In genomic region chr7:13933536-13933935, GRCh38 we compare ENCODE assay signal across 16 cellular contexts. TPM values are rescaled to one million over a fixed set of nuclear protein-coding genes. Genes with fewer than 3 reads are reported as not detected.
DNase-seq lines count a peak whose midpoint lies in the region; ATAC-seq, FAIRE-seq and TF ChIP-seq lines count a peak whose summit lies in the region.
"Had no signal": no experiment of that assay in that cellular context is flagged by ENCODE, and none has a peak within 500 bp of the region (broad histone marks: within the 10 kb centered on the region; RNA-seq: fewer than 3 reads in every experiment).

No MANE protein-coding gene starts in this region.

- H3K27ac Mint-ChIP-seq in astrocyte (ENCODE audit: unreplicated experiment) (no peak overlapping the region), nephron (peak overlapping the region in 2 of 3 experiments; percentile 5 to 36)

- H2AFZ ChIP-seq in astrocyte (ENCODE audit: low read depth, low read length): no peak overlapping the region
- peak overlapping the region; percentile 25 for H2AFZ ChIP-seq in fibroblast of lung (ENCODE audit: low read length)

- H3K4me3 Mint-ChIP-seq in astrocyte (ENCODE audit: unreplicated experiment) (no peak overlapping the region), nephron (no peak overlapping the region)
- H3K4me3 Mint-ChIP-seq: CD4-positive, alpha-beta memory T cell had no signal

- POLR2A ChIA-PET in GM10248 (lab: Yijun Ruan, JAX): no interaction called here

- CTCF ChIA-PET in GM10248 (lab: Yijun Ruan, JAX): no interaction called here

- ATAC-seq in HG02973 (IDR thresholded peaks at IDR 0.05; ENCODE audit: unreplicated experiment): no peak

- H3K4me2 ChIP-seq in astrocyte (ENCODE audit: low read length) (no peak overlapping the region), fibroblast of lung (ENCODE audit: extremely low read depth, insufficient read depth, low read length) (peak overlapping the region; percentile 21)

- H3K4me3 ChIP-seq in astrocyte (ENCODE audit: insufficient read depth, low read depth, low read length): no peak overlapping the region
- no peak overlapping the region for H3K4me3 ChIP-seq in fibroblast of lung (replicated peaks in 1 of 4; ENCODE audit: control extremely low read depth in 1 of 4, insufficient read depth in 1 of 4, low read depth in 3 of 4, low read length in 4 of 4)
- no peak overlapping the region for H3K4me3 ChIP-seq in urinary bladder (ENCODE audit: low read depth, low read length)

- TF ChIP-seq CTCF in astrocyte (IDR thresholded peaks at IDR 0.05; ENCODE audit: insufficient read depth, low read depth, low read length) (no peak), fibroblast of lung (conservative IDR thresholded peaks at IDR 0.05 in 1 of 2, IDR thresholded peaks at IDR 0.05 in 1 of 2; ENCODE audit: low read depth in 1 of 2, low read length in 2 of 2) (no peak), nephron (IDR thresholded peaks at IDR 0.05; ENCODE audit: unreplicated experiment in 3 of 3) (no peak), GM10248 (IDR thresholded peaks at IDR 0.05; ENCODE audit: control extremely low read depth, extremely low read depth, low read depth, missing control alignments) (no peak)

- H3K36me3 ChIP-seq in astrocyte (ENCODE audit: insufficient read depth, low read length) (no peaks in the 10 kb centered on the region), fibroblast of lung (ENCODE audit: control insufficient read depth, insufficient read depth, low read length) (peaks cover 5% of the 10 kb centered on the region), urinary bladder (ENCODE audit: insufficient read depth) (no peaks in the 10 kb centered on the region)

- H3K36me3 Mint-ChIP-seq in astrocyte (ENCODE audit: low read depth, unreplicated experiment): peaks cover 7% of the 10 kb centered on the region
- H3K36me3 Mint-ChIP-seq in nephron (ENCODE audit: low read depth): peaks cover 29% of the 10 kb centered on the region
- H3K36me3 Mint-ChIP-seq: CD4-positive, alpha-beta memory T cell had no signal

- peak; percentile 55 for FAIRE-seq in astrocyte (lab: Jason Lieb, UNC)

- H3K9me3 ChIP-seq in astrocyte (ENCODE audit: insufficient read depth, low read depth, low read length): no peaks in the 10 kb centered on the region
- H3K9me3 ChIP-seq in fibroblast of lung (ENCODE audit: control insufficient read depth, insufficient read depth, low read depth, low read length): no peaks in the 10 kb centered on the region
- H3K9me3 ChIP-seq: BE2C had no signal

- no peaks in the 10 kb centered on the region for H3K79me2 ChIP-seq in astrocyte (ENCODE audit: insufficient read depth, low read length)
- H3K79me2 ChIP-seq in fibroblast of lung (ENCODE audit: control insufficient read depth, insufficient read depth, low read length): no peaks in the 10 kb centered on the region

- H3K4me1 Mint-ChIP-seq in astrocyte (ENCODE audit: low read depth, unreplicated experiment) (peaks cover 3% of the 10 kb centered on the region), nephron (peaks cover 11% of the 10 kb centered on the region)
- H3K4me1 Mint-ChIP-seq: CD4-positive, alpha-beta memory T cell had no signal

- H3K9ac ChIP-seq in astrocyte (ENCODE audit: low read length) (no peak overlapping the region), fibroblast of lung (ENCODE audit: insufficient read depth, low read length) (no peak overlapping the region)

- 37% methylated on average over 5 of the region's 5 CpGs for WGBS in urinary bladder

- DNase-seq in astrocyte (ENCODE audit: low read depth) (no peak), fibroblast of lung (ENCODE audit: low read depth in 2 of 2) (no peak), GM10248 (ENCODE audit: extremely low spot score) (no peak)
- DNase-seq in activated effector memory CD4-positive, alpha-beta T cell treated with Interleukin-2 at 50 U/mL for 16 hours: no peak
- DNase-seq: BE2C; CD4-positive, alpha-beta memory T cell; DND-41; H7; Kasumi-1; NCI-H1417; NCI-H1930; NCI-H2171; NCI-H774 had no signal

- H3K27me3 ChIP-seq in astrocyte (ENCODE audit: insufficient read depth, low read length) (no peaks in the 10 kb centered on the region), fibroblast of lung (ENCODE audit: control insufficient read depth, insufficient read depth, low read length) (no peaks in the 10 kb centered on the region)
- H3K27me3 ChIP-seq: BE2C had no signal

- H4K20me1 ChIP-seq in astrocyte (ENCODE audit: insufficient read depth, low read length): no peaks in the 10 kb centered on the region
- no peaks in the 10 kb centered on the region for H4K20me1 ChIP-seq in fibroblast of lung (ENCODE audit: control insufficient read depth, extremely low read depth, insufficient read depth, low read length)

- no peaks in the 10 kb centered on the region for H3K4me1 ChIP-seq in astrocyte (ENCODE audit: insufficient read depth, low read length)
- peaks cover 2% of the 10 kb centered on the region for H3K4me1 ChIP-seq in fibroblast of lung (ENCODE audit: control insufficient read depth, extremely low read depth, insufficient read depth, low read length)
- H3K4me1 ChIP-seq in urinary bladder (ENCODE audit: insufficient read depth): no peaks in the 10 kb centered on the region
- H3K4me1 ChIP-seq: BE2C had no signal

- H3K27ac ChIP-seq in astrocyte (ENCODE audit: low read depth, low read length) (no peak overlapping the region), fibroblast of lung (ENCODE audit: insufficient read depth, low read length) (peak overlapping the region; percentile 8), urinary bladder (ENCODE audit: low read depth) (peak overlapping the region; percentile 28)

- H3K27me3 Mint-ChIP-seq in astrocyte (ENCODE audit: low read depth, unreplicated experiment) (no peaks in the 10 kb centered on the region), nephron (ENCODE audit: low read depth) (no peaks in the 10 kb centered on the region)
- H3K27me3 Mint-ChIP-seq: CD4-positive, alpha-beta memory T cell had no signal

- H3K9me3 Mint-ChIP-seq in astrocyte (ENCODE audit: unreplicated experiment): no peaks in the 10 kb centered on the region
- H3K9me3 Mint-ChIP-seq in nephron: no peaks in the 10 kb centered on the region

RNA-seq across cellular contexts. Expression of gene ETV1, which starts 55.9 kb away (rescaled TPM):
- total RNA-seq in astrocyte (12.5 and 12.6 TPM in 2 replicates), fibroblast of lung (12.8 and 26.4 TPM in 2 replicates), urinary bladder (34.1 TPM)
- polyA plus RNA-seq in fibroblast of lung (13.3 and 75.5 TPM in 2 replicates), urinary bladder (3.5 TPM)
- 7.7 and 34.4 TPM in 2 replicates for polyA plus RNA-seq in fibroblast of lung (2012)
- polyA minus RNA-seq in fibroblast of lung (ENCODE audit: low replicate concordance): 2.6 and 81.5 TPM in 2 replicates
- polyA plus RNA-seq: CD4-positive, alpha-beta memory T cell had no signal
